ENCODE assay signal across 20 cellular contexts in the genomic region with DNA sequence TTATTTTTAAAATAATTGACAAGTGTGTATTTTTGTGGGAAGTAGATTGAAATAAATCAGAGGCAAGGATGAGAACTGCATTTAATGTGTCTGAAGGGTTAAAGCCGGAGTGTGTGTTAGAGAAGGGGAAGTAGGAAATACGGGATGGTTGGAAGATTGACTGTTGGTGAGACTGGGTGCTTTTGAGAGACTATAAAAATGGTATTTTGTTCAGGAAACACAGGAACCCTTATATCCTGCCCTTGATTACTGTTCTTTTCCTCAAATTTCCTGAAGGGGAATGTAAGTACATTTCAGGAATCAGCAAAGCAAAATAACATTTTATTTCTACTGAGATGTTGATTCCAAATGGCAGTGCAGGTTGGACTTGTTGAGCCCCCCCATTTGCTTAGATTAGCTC. TPM values are rescaled to one million over a fixed set of nuclear protein-coding genes. Genes with fewer than 3 reads are reported as not detected.
"Had no signal": no experiment of that assay in that cellular context is flagged by ENCODE, and none has a peak within 500 bp of the region (broad histone marks: within the 10 kb centered on the region; RNA-seq: fewer than 3 reads in every experiment).

No MANE protein-coding gene starts in this region.

- H3K4me1 ChIP-seq: SJSA1 had no signal

- ATAC-seq: Panc1, PC-3, Right ventricle myocardium inferior had no signal

- H3K27me3 ChIP-seq: MG63, SJSA1 had no signal

- H3K4me3 ChIP-seq: MG63, SJSA1, SK-N-MC had no signal

- H3K27ac ChIP-seq: SJSA1, SK-N-MC had no signal

- DNase-seq: Karpas-422, KG1, MG63, NCI-H1092, NCI-H1105 treated with DMSO at 0.1 percent for 48 hours, NCI-H1417 treated with DMSO at 0.1 percent for 48 hours, NCI-H187 treated with DMSO at 0.1 percent for 48 hours, NCI-H2029 treated with DMSO at 0.1 percent for 48 hours, NCI-H2171 treated with DMSO at 0.1 percent for 48 hours, NCI-H345, NCI-H446 treated with DMSO at 0.1 percent for 48 hours, NCI-H510A treated with DMSO at 0.1 percent for 48 hours, NCI-H526, PC-3, SIG-M5 had no signal

RNA-seq across cellular contexts. Expression of gene CRYL1, which starts 56.4 kb away (rescaled TPM):
- total RNA-seq: OCI-LY7 had no signal
